1 cellular context compared by ENCODE assay signal in genomic region chr1:221032616-221033342, GRCh38.
TF ChIP-seq lines count a peak whose summit lies in the region.

No MANE protein-coding gene starts in this region.

TF ChIP-seq in K562, 482 proteins besides CTCF, POLR2A, EP300 and RAD21 (continued from another document):
- TF ChIP-seq ID3 (CRISPR knock-in tag; IDR thresholded peaks at IDR 0.05) (no peak), ID3 (tag; IDR thresholded peaks at IDR 0.05) (no peak), SIX5 (IDR thresholded peaks at IDR 0.05; ENCODE audit: borderline replicate concordance in 1 of 2, insufficient read depth in 1 of 2, low read depth in 1 of 2, low read length in 2 of 2) (no peak), KLF16 (IDR thresholded peaks at IDR 0.05) (0 out of 2 replicates have a peak, but pooled peaks have one; percentile 4), ZBTB40 (IDR thresholded peaks at IDR 0.05) (no peak), ZBTB40 (CRISPR knock-in tag; IDR thresholded peaks at IDR 0.05) (no peak), CREB5 (CRISPR knock-in tag; IDR thresholded peaks at IDR 0.05) (no peak), ZNF253 (CRISPR knock-in tag; conservative IDR thresholded peaks at IDR 0.05) (no peak), SRF (CRISPR knock-in tag; IDR thresholded peaks at IDR 0.05) (peak in 1 of 2 experiments; percentile 25; a peak in 1 of 4 replicates), ARID1B (IDR thresholded peaks at IDR 0.05) (no peak), ATF3 (IDR thresholded peaks at IDR 0.05) (peak; percentile 38), ATF3 (CRISPR knock-in tag; conservative IDR thresholded peaks at IDR 0.05) (no peak), SMARCC2 (IDR thresholded peaks at IDR 0.05; ENCODE audit: low read depth) (no peak), MTA3 (IDR thresholded peaks at IDR 0.05; ENCODE audit: borderline replicate concordance) (no peak)
